Comparison of ENCODE assay signal across 26 cellular contexts in the genomic region with DNA sequence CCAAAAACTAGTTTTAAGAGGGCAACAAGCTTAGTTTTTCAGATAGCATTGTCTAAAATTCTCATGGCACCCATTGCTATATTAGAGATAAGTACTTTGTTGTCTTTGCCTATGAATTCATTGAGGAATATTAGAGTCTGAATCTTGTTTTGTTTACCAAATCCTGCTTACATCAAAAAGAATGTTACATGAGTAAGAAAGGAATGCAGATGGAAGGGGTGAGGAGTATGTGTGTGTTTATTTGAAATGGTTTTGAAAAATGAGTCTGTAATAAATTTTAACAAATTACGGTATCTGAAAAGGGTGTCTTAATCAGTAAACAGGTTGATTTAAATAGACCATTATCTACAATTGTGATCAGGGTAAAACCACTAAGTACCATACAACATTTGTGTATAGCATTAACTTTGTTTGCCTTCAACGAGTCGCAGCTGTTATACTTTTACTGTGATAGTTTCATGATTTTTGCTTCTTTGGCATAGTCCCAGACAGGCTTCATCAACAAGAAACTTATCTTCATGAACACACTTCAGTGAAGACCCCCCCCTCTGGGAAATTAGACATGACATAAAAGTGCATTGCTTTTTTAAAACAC.
DNase-seq lines count a peak whose midpoint lies in the region; ATAC-seq and TF ChIP-seq lines count a peak whose summit lies in the region.
"Had no signal": no experiment of that assay in that cellular context is flagged by ENCODE, and none has a peak within 500 bp of the region (broad histone marks: within the 10 kb centered on the region; RNA-seq: fewer than 3 reads in every experiment).

No MANE protein-coding gene starts in this region.

- peaks cover 21% of the 10 kb centered on the region for H3K4me1 ChIP-seq in adipocyte (ENCODE audit: control insufficient read depth, insufficient read depth, low read length)
- H3K4me1 ChIP-seq: BE2C, colonic mucosa, Peyer's patch, psoas muscle, stomach, tibial nerve had no signal

- no peak for TF ChIP-seq CTCF in fibroblast of pulmonary artery (IDR thresholded peaks at IDR 0.05; ENCODE audit: low read length, missing control alignments)

- no peak overlapping the region for H3K4me3 ChIP-seq in adipocyte (ENCODE audit: low read length)
- no peak overlapping the region for H3K4me3 ChIP-seq in fibroblast of pulmonary artery (replicated peaks; ENCODE audit: low read depth, low read length)
- H3K4me3 ChIP-seq: colonic mucosa, Peyer's patch, psoas muscle, stomach, tibial nerve had no signal

- H3K9me3 ChIP-seq in adipocyte (ENCODE audit: control insufficient read depth, low read length), result no peaks in the 10 kb centered on the region
- H3K9me3 ChIP-seq: BE2C, colonic mucosa, Peyer's patch, stomach, tibial nerve had no signal

- H3K27me3 ChIP-seq in adipocyte (replicated peaks; ENCODE audit: control insufficient read depth, insufficient read depth, low read length), result no peaks in the 10 kb centered on the region
- H3K27me3 ChIP-seq: BE2C, colonic mucosa, Peyer's patch, stomach, tibial nerve had no signal

- H3K9ac ChIP-seq in adipocyte (ENCODE audit: low read length), result peak overlapping the region; percentile 0

- H3K36me3 ChIP-seq in adipocyte (ENCODE audit: control insufficient read depth, insufficient read depth, low read length, severe bottlenecking), result no peaks in the 10 kb centered on the region
- H3K36me3 ChIP-seq: BE2C, colonic mucosa, Peyer's patch, stomach, tibial nerve had no signal

- no peak for ATAC-seq in GM18520 (IDR thresholded peaks at IDR 0.05; ENCODE audit: unreplicated experiment)
- ATAC-seq in GM19035 (IDR thresholded peaks at IDR 0.05; ENCODE audit: unreplicated experiment), result no peak
- ATAC-seq: activated CD4-positive, CD25-positive, alpha-beta regulatory T cell treated with anti-CD3 and anti-CD28 coated beads, Interleukin-2, amount 50 U/mL, for 24 hours; activated CD8-positive, alpha-beta T cell treated with anti-CD3 and anti-CD28 coated beads for 36 hours; activated naive CD8-positive, alpha-beta T cell treated with anti-CD3 and anti-CD28 coated beads, Interleukin-2, amount 50 U/mL, for 24 hours; esophagus mucosa; psoas muscle had no signal

- DNase-seq in NCI-H1105 treated with DMSO at 0.1 percent for 48 hours (lab: John Stamatoyannopoulos, UW) (peak; percentile 74), NCI-H1105 (lab: John Stamatoyannopoulos, UW) (no peak), adipocyte (ENCODE audit: low read depth) (peak; percentile 52), fibroblast of pulmonary artery (ENCODE audit: low read depth) (peak; percentile 58)
- DNase-seq in activated effector memory CD4-positive, alpha-beta T cell treated with Interleukin-2 at 50 U/mL for 16 hours, result no peak
- no peak for DNase-seq in activated CD4-positive, alpha-beta T cell treated with anti-CD3 and anti-CD28 coated beads, Interleukin-2, amount 50 U/mL, for 48 hours
- DNase-seq: activated CD8-positive, alpha-beta T cell treated with anti-CD3 and anti-CD28 coated beads for 36 hours; activated gamma-delta T cell treated with Interleukin-2 at 50 U/mL for 16 hours; activated naive CD8-positive, alpha-beta T cell treated with anti-CD3 and anti-CD28 coated beads, Interleukin-2, amount 50 U/mL, for 24 hours; BE2C; colonic mucosa; HFFc6; NCI-H1092 treated with DMSO at 0.1 percent for 48 hours; NCI-H2081 treated with DMSO at 0.1 percent for 48 hours; NCI-H510A; Peyer's patch; psoas muscle; SIG-M5; stimulated activated CD8-positive, alpha-beta memory T cell treated with anti-CD3 and anti-CD28 coated beads, Interleukin-4, amount 100 ng/mL, for 48 hours; stomach; T-helper 1 cell had no signal

Comparison
In these comparisons a context has a peak if more than half of its experiments do, and no peak if none do; other contexts are left out.
1. DNase-seq: peak in NCI-H1105 treated with DMSO at 0.1 percent for 48 hours (single experiment), adipocyte (single experiment) and fibroblast of pulmonary artery (single experiment); none in NCI-H1105 (single experiment), activated effector memory CD4-positive, alpha-beta T cell treated with Interleukin-2 at 50 U/mL for 16 hours (single experiment) and activated CD4-positive, alpha-beta T cell treated with anti-CD3 and anti-CD28 coated beads, Interleukin-2, amount 50 U/mL, for 48 hours (0 of 2).